Comparison of ENCODE assay signal across 8 cellular contexts in genomic region chr6:35451354-35452185, GRCh38. TPM values are rescaled to one million over a fixed set of nuclear protein-coding genes. Genes with fewer than 3 reads are reported as not detected.
DNase-seq lines count a peak whose midpoint lies in the region; ATAC-seq and TF ChIP-seq lines count a peak whose summit lies in the region.

No MANE protein-coding gene starts in this region.

- H3K4me3 Mint-ChIP-seq in H9: peak overlapping the region; percentile 66 to 78

- no peak overlapping the region for H3K23ac ChIP-seq in H9 (ENCODE audit: insufficient read length, low read depth, low read length)

- ATAC-seq in HG03354 (IDR thresholded peaks at IDR 0.05; ENCODE audit: poor library complexity, severe bottlenecking, unreplicated experiment): no peak

- H3K27me3 Mint-ChIP-seq in H9 (ENCODE audit: low read depth): peaks cover 17% of the 10 kb centered on the region

- no peak overlapping the region for H2BK120ac ChIP-seq in H9 (ENCODE audit: low read depth, low read length, poor library complexity, severe bottlenecking)

- no peak overlapping the region for H2BK15ac ChIP-seq in H9 (ENCODE audit: low read depth, low read length)

- H3K27me3 ChIP-seq in H9 (ENCODE audit: insufficient read depth, low read length): no peaks in the 10 kb centered on the region

- peak overlapping the region; percentile 61 for H3K4me2 ChIP-seq in H9 (ENCODE audit: insufficient read depth, insufficient read length, low read length)

- no peak overlapping the region for H2AFZ ChIP-seq in H9 (ENCODE audit: low read length)

- no CpG with 5 or more reads among the region's 20 CpGs for WGBS in H9 (ENCODE audit: extremely low coverage, insufficient read length, low lambda C conversion rate)

- H3K4me3 ChIP-seq in fibroblast of mammary gland (ENCODE audit: control insufficient read depth, low read depth, low read length) (peak overlapping the region; percentile 44), skeletal muscle cell (ENCODE audit: low read depth, low read length) (peak overlapping the region; percentile 68)

- no peak for DNase-seq in H9
- peak; percentile 34 for DNase-seq in RPMI8226
- no peak for DNase-seq in fibroblast of mammary gland (ENCODE audit: low read depth)
- DNase-seq in skeletal muscle cell (ENCODE audit: low read depth): no peak
- DNase-seq in stimulated activated CD4-positive, alpha-beta T cell treated with anti-CD3 and anti-CD28 coated beads, Interleukin-15, amount 100 ng/mL, for 24 hours: no peak
- DNase-seq in AG08395 (ENCODE audit: low spot score): no peak
- DNase-seq in NCI-H2107 treated with DMSO at 0.1 percent for 48 hours (lab: John Stamatoyannopoulos, UW; ENCODE audit: unreplicated experiment): no peak

- H4K91ac ChIP-seq in H9 (ENCODE audit: insufficient read length, low read depth, low read length): no peak overlapping the region

- peaks cover 28 to 37% of the 10 kb centered on the region in 2 experiments for H3K4me1 Mint-ChIP-seq in H9

- no peak overlapping the region for H3K18ac ChIP-seq in H9 (ENCODE audit: insufficient read length, low read depth, low read length)

- no peak overlapping the region for H2BK5ac ChIP-seq in H9 (ENCODE audit: insufficient read length, low read length)

- no peak overlapping the region for H2AK5ac ChIP-seq in H9 (ENCODE audit: insufficient read length, low read length)

- no peak overlapping the region for H3K9ac ChIP-seq in H9 (ENCODE audit: extremely low read depth, insufficient read length, low read length)

- H3K79me2 ChIP-seq in H9 (ENCODE audit: insufficient read depth, low read length): no peaks in the 10 kb centered on the region

- no peak overlapping the region for H3T11ph ChIP-seq in H9 (ENCODE audit: low read length)

- no peak overlapping the region for H4K5ac ChIP-seq in H9 (ENCODE audit: insufficient read length, low read depth, low read length)

- no peak overlapping the region for H3K4ac ChIP-seq in H9 (ENCODE audit: low read depth, low read length)

- no peaks in the 10 kb centered on the region for H4K20me1 ChIP-seq in H9 (ENCODE audit: control insufficient read depth, insufficient read depth, insufficient read length)

- TF ChIP-seq CTCF in H9 (conservative IDR thresholded peaks at IDR 0.05) (no peak), fibroblast of mammary gland (conservative IDR thresholded peaks at IDR 0.05; ENCODE audit: control insufficient read depth, insufficient read depth, low read depth, low read length) (no peak)

- no peak overlapping the region for H3K27ac ChIP-seq in H9 (ENCODE audit: insufficient read length, low read depth, low read length)

- no peaks in the 10 kb centered on the region for H3K79me1 ChIP-seq in H9 (ENCODE audit: insufficient read depth, low read depth, low read length, poor library complexity, severe bottlenecking)

- no peak overlapping the region for H4K8ac ChIP-seq in H9 (replicated peaks; ENCODE audit: insufficient read length, low read depth, low read length)

- no peaks in the 10 kb centered on the region for H3K9me3 ChIP-seq in H9 (ENCODE audit: control insufficient read depth, low read depth, low read length)

- H3K56ac ChIP-seq in H9 (ENCODE audit: insufficient read length, low read depth, low read length): no peak overlapping the region

- H3K36me3 Mint-ChIP-seq in H9 (ENCODE audit: insufficient read depth in 1 of 3, low read depth in 3 of 3): peaks cover 10 to 15% (median 12%) of the 10 kb centered on the region in 3 experiments

- H3K9me3 Mint-ChIP-seq in H9: no peaks in the 10 kb centered on the region

- H3K4me1 ChIP-seq in H9 (ENCODE audit: insufficient read depth, low read length): 0 out of 2 replicates have a peak, but pooled peaks cover 7% of the 10 kb centered on the region

- no peak overlapping the region for H2BK12ac ChIP-seq in H9 (ENCODE audit: insufficient read length, low read depth, low read length)

- H3K23me2 ChIP-seq in H9 (ENCODE audit: insufficient read length, low read depth, low read length, poor library complexity, severe bottlenecking): peaks cover 5% of the 10 kb centered on the region

- H2BK20ac ChIP-seq in H9 (ENCODE audit: low read depth, low read length, poor library complexity, severe bottlenecking): no peak overlapping the region

- H3K14ac ChIP-seq in H9 (ENCODE audit: insufficient read depth, low read length): no peak overlapping the region

- no peak overlapping the region for H3K27ac Mint-ChIP-seq in H9

RNA-seq across cellular contexts. Expression of gene FANCE, which starts 0.6 kb away (rescaled TPM):
- total RNA-seq in H9 (2021): 8.4 and 10.9 TPM in 2 replicates

RNA-seq across cellular contexts. Expression of gene RPL10A, which starts 16.6 kb away (rescaled TPM):
- total RNA-seq in H9 (2021): 1,826 and 1,830 TPM in 2 replicates

RNA-seq across cellular contexts. Expression of gene TEAD3, which starts 45.3 kb away (rescaled TPM):
- 24.3 and 27.0 TPM in 2 replicates for total RNA-seq in H9 (2021)
